ENCODE assay signal across 1 cellular context in the genomic region with DNA sequence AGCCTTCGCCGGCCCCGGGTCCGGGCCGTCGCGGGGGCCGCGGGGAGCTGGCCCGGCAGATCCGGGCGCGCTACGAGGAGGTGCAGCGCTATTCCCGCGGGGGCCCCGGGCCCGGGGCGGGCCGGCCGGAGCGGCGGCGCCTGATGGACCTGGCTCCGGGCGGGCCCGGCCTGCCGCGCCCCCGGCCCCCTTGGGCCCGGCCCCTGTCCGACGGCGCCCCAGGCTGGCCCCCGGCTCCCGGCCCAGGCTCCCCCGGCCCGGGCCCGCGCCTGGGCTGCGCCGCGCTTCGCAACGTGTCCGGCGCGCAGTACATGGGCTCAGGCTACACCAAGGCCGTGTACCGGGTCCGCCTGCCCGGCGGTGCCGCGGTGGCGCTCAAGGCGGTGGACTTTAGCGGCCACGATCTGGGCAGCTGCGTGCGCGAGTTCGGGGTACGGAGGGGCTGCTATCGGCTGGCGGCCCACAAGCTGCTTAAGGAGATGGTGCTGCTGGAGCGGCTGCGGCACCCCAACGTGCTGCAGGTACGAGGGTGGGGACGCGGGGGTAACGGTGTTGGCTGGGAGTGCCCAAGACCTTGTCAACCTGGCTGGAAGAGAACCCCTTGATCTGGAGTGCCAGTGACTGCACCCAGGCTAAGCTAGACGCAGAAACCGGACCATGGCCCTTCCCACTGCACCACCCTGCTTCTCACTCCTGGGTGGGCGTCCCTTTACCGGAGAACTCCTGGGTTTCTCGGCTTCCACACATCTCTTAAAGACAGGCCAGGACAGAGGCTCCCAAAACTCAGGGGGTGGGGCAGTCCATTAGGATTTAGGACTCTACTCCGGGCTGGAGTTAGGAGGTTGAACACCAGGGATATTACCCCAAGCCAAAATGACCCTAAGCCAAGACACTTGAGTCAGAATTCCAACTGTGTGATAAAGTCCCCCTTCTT.
TF ChIP-seq lines count a peak whose summit lies in the region.

No MANE protein-coding gene starts in this region.

TF ChIP-seq in WTC11, 78 proteins besides CTCF, POLR2A, EP300 and RAD21 (continued from another document and continues in another):
- TF ChIP-seq ZBTB43 (CRISPR knock-in tag; IDR thresholded peaks at IDR 0.05) = no peak
- TF ChIP-seq, protein P1, sequence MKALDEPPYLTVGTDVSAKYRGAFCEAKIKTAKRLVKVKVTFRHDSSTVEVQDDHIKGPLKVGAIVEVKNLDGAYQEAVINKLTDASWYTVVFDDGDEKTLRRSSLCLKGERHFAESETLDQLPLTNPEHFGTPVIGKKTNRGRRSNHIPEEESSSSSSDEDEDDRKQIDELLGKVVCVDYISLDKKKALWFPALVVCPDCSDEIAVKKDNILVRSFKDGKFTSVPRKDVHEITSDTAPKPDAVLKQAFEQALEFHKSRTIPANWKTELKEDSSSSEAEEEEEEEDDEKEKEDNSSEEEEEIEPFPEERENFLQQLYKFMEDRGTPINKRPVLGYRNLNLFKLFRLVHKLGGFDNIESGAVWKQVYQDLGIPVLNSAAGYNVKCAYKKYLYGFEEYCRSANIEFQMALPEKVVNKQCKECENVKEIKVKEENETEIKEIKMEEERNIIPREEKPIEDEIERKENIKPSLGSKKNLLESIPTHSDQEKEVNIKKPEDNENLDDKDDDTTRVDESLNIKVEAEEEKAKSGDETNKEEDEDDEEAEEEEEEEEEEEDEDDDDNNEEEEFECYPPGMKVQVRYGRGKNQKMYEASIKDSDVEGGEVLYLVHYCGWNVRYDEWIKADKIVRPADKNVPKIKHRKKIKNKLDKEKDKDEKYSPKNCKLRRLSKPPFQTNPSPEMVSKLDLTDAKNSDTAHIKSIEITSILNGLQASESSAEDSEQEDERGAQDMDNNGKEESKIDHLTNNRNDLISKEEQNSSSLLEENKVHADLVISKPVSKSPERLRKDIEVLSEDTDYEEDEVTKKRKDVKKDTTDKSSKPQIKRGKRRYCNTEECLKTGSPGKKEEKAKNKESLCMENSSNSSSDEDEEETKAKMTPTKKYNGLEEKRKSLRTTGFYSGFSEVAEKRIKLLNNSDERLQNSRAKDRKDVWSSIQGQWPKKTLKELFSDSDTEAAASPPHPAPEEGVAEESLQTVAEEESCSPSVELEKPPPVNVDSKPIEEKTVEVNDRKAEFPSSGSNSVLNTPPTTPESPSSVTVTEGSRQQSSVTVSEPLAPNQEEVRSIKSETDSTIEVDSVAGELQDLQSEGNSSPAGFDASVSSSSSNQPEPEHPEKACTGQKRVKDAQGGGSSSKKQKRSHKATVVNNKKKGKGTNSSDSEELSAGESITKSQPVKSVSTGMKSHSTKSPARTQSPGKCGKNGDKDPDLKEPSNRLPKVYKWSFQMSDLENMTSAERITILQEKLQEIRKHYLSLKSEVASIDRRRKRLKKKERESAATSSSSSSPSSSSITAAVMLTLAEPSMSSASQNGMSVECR (CRISPR knock-in tag; IDR thresholded peaks at IDR 0.05; ENCODE audit: borderline replicate concordance) = 0 out of 2 replicates have a peak, but pooled peaks have one; percentile 24
- no peak for TF ChIP-seq RORB (CRISPR knock-in tag; IDR thresholded peaks at IDR 0.05)
- TF ChIP-seq, protein P2, sequence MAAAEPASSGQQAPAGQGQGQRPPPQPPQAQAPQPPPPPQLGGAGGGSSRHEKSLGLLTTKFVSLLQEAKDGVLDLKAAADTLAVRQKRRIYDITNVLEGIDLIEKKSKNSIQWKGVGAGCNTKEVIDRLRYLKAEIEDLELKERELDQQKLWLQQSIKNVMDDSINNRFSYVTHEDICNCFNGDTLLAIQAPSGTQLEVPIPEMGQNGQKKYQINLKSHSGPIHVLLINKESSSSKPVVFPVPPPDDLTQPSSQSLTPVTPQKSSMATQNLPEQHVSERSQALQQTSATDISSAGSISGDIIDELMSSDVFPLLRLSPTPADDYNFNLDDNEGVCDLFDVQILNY (CRISPR knock-in tag; IDR thresholded peaks at IDR 0.05) = 0 out of 2 replicates have a peak, but pooled peaks have one; percentile 49
- TF ChIP-seq OVOL2 (CRISPR knock-in tag; IDR thresholded peaks at IDR 0.05; ENCODE audit: borderline replicate concordance) = no peak
- TF ChIP-seq TCF7 (CRISPR knock-in tag; IDR thresholded peaks at IDR 0.05; ENCODE audit: low read depth) = no peak; the same call in 1 of the 2 replicates
- TF ChIP-seq, protein P3, sequence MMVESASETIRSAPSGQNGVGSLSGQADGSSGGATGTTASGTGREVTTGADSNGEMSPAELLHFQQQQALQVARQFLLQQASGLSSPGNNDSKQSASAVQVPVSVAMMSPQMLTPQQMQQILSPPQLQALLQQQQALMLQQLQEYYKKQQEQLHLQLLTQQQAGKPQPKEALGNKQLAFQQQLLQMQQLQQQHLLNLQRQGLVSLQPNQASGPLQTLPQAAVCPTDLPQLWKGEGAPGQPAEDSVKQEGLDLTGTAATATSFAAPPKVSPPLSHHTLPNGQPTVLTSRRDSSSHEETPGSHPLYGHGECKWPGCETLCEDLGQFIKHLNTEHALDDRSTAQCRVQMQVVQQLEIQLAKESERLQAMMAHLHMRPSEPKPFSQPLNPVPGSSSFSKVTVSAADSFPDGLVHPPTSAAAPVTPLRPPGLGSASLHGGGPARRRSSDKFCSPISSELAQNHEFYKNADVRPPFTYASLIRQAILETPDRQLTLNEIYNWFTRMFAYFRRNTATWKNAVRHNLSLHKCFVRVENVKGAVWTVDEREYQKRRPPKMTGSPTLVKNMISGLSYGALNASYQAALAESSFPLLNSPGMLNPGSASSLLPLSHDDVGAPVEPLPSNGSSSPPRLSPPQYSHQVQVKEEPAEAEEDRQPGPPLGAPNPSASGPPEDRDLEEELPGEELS (CRISPR knock-in tag; IDR thresholded peaks at IDR 0.05) = no peak
- TF ChIP-seq TP53 (CRISPR knock-in tag; IDR thresholded peaks at IDR 0.05) = no peak
- TF ChIP-seq NR1H2 (CRISPR knock-in tag; IDR thresholded peaks at IDR 0.05) = no peak
- TF ChIP-seq ATF1 (CRISPR knock-in tag; IDR thresholded peaks at IDR 0.05) = no peak
- TF ChIP-seq ZSCAN18 (CRISPR knock-in tag; IDR thresholded peaks at IDR 0.05) = no peak
- TF ChIP-seq ERG (CRISPR knock-in tag; IDR thresholded peaks at IDR 0.05) = no peak
- no peak for TF ChIP-seq ZNF263 (CRISPR knock-in tag; IDR thresholded peaks at IDR 0.05; ENCODE audit: low read depth)
- TF ChIP-seq FOXJ3 (CRISPR knock-in tag; IDR thresholded peaks at IDR 0.05; ENCODE audit: borderline replicate concordance) = no peak
- TF ChIP-seq ZNF423 (CRISPR knock-in tag; IDR thresholded peaks at IDR 0.05) = no peak
- TF ChIP-seq, protein P4, sequence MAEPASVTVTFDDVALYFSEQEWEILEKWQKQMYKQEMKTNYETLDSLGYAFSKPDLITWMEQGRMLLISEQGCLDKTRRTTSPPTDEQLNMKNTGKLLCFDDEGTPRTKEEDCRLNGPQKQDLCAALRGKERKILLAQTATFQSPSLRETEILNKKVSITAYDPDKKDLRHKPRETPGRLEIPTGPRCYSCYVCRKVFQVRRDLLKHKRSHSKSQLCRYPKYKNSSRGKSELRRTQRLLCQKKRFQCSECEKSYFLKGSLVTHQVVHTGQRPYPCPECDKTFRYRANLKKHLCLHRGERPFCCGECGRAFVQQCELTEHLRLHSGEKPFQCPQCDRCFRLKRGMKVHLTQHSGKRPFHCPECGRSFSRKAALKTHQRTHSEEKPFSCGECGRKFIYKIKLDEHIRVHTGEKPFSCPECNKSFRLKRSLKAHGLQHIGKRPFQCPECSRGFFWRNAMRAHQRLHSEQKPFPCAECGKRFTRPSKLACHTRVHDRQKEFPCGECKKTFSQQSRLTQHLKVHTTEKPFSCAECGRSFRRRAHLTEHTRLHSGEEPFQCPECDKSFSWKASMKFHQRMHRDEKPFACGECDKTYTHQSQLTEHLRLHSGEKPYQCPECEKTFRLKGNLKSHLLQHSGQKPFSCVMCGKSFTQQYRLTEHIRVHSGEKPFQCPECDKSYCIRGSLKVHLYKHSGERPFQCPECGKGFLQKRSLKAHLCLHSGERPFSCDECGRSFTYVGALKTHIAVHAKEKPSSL (CRISPR knock-in tag; conservative IDR thresholded peaks at IDR 0.05) = no peak
- TF ChIP-seq ETV6 (CRISPR knock-in tag; IDR thresholded peaks at IDR 0.05) = no peak
- no peak for TF ChIP-seq FOXP1 (CRISPR knock-in tag; IDR thresholded peaks at IDR 0.05; ENCODE audit: borderline replicate concordance)
- TF ChIP-seq ATF6 (CRISPR knock-in tag; IDR thresholded peaks at IDR 0.05) = no peak
- no peak for TF ChIP-seq MXD4 (CRISPR knock-in tag; IDR thresholded peaks at IDR 0.05; ENCODE audit: borderline replicate concordance)
- no peak for TF ChIP-seq ESRRA (CRISPR knock-in tag; IDR thresholded peaks at IDR 0.05; ENCODE audit: borderline replicate concordance)
- TF ChIP-seq FOXK1 (CRISPR knock-in tag; IDR thresholded peaks at IDR 0.05) = no peak
- TF ChIP-seq SMAD4 (CRISPR knock-in tag; IDR thresholded peaks at IDR 0.05) = 0 out of 2 replicates have a peak, but pooled peaks have one; percentile 19
- TF ChIP-seq ZNF138 (CRISPR knock-in tag; conservative IDR thresholded peaks at IDR 0.05) = no peak
- TF ChIP-seq, protein P5, sequence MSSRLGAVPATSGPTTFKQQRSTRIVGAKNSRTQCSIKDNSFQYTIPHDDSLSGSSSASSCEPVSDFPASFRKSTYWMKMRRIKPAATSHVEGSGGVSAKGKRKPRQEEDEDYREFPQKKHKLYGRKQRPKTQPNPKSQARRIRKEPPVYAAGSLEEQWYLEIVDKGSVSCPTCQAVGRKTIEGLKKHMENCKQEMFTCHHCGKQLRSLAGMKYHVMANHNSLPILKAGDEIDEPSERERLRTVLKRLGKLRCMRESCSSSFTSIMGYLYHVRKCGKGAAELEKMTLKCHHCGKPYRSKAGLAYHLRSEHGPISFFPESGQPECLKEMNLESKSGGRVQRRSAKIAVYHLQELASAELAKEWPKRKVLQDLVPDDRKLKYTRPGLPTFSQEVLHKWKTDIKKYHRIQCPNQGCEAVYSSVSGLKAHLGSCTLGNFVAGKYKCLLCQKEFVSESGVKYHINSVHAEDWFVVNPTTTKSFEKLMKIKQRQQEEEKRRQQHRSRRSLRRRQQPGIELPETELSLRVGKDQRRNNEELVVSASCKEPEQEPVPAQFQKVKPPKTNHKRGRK (CRISPR knock-in tag; IDR thresholded peaks at IDR 0.05; ENCODE audit: borderline replicate concordance) = no peak
- TF ChIP-seq ELF4 (CRISPR knock-in tag; IDR thresholded peaks at IDR 0.05; ENCODE audit: low read depth) = no peak
- TF ChIP-seq NFYB (CRISPR knock-in tag; conservative IDR thresholded peaks at IDR 0.05; ENCODE audit: low read depth) = no peak
- no peak for TF ChIP-seq GABPB1 (CRISPR knock-in tag; IDR thresholded peaks at IDR 0.05)
- no peak for TF ChIP-seq JAZF1 (CRISPR knock-in tag; IDR thresholded peaks at IDR 0.05)
- TF ChIP-seq ZNF281 (CRISPR knock-in tag; IDR thresholded peaks at IDR 0.05) = no peak
- no peak for TF ChIP-seq ZNF219 (CRISPR knock-in tag; IDR thresholded peaks at IDR 0.05; ENCODE audit: borderline replicate concordance)
- no peak for TF ChIP-seq ZNF671 (CRISPR knock-in tag; IDR thresholded peaks at IDR 0.05)
